Comparison of ENCODE assay signal across 12 cellular contexts in genomic region chr5:173237821-173238220, GRCh38. TPM values are rescaled to one million over a fixed set of nuclear protein-coding genes. Genes with fewer than 3 reads are reported as not detected.
DNase-seq lines count a peak whose midpoint lies in the region; ATAC-seq, FAIRE-seq and TF ChIP-seq lines count a peak whose summit lies in the region.
"Had no signal": no experiment of that assay in that cellular context is flagged by ENCODE, and none has a peak within 500 bp of the region (broad histone marks: within the 10 kb centered on the region; RNA-seq: fewer than 3 reads in every experiment).

No MANE protein-coding gene starts in this region.

- no peak overlapping the region for H3K4me3 ChIP-seq in A549
- peak overlapping the region; percentile 34 for H3K4me3 ChIP-seq in mesodermal cell (ENCODE audit: extremely low read depth, insufficient read depth, low read length, poor library complexity, severe bottlenecking)
- no peak overlapping the region for H3K4me3 ChIP-seq in uterus
- H3K4me3 ChIP-seq: ovary had no signal

- CTCF ChIA-PET in A549 (lab: Yijun Ruan, JAX): interaction anchor here (0.8 kb wide), 1 partner anchor 72 kb away, joined by 3 read pairs; no protein-coding TSS in a partner anchor
- CTCF ChIA-PET in CD4-positive, alpha-beta T cell (lab: Charles Lee): no interaction called here
- CTCF ChIA-PET in GM10248 (lab: Yijun Ruan, JAX): no interaction called here

- 67% methylated on average over 9 of the region's 9 CpGs for WGBS in A549 (ENCODE audit: missing lambda C conversion rate)
- 0% methylated on average over 2 to 4 of the region's 9 CpGs for WGBS in mesodermal cell (ENCODE audit: insufficient coverage in 2 of 2), 2 experiments

- H3K9me3 ChIP-seq in A549 (no peaks in the 10 kb centered on the region), mesodermal cell (ENCODE audit: control insufficient read depth, low read length) (no peaks in the 10 kb centered on the region), uterus (no peaks in the 10 kb centered on the region)
- no peaks in the 10 kb centered on the region for H3K9me3 ChIP-seq in CD4-positive, alpha-beta T cell (ENCODE audit: control insufficient read depth, low read length)
- H3K9me3 ChIP-seq: ovary had no signal

- no peak for TF ChIP-seq RAD21 in A549 (conservative IDR thresholded peaks at IDR 0.05 in 1 of 2, IDR thresholded peaks at IDR 0.05 in 1 of 2)

- DNase-seq in A549 (ENCODE audit: low read depth in 1 of 2, low spot score in 1 of 2) (no peak), uterus (no peak), GM10248 (ENCODE audit: extremely low spot score) (no peak), nucleus accumbens (lab: John Stamatoyannopoulos, UW) (no peak)
- DNase-seq in CD4-positive, alpha-beta T cell: no peak
- DNase-seq: kidney glomerular epithelial cell; ovary; stimulated activated CD4-positive, alpha-beta T cell treated with anti-CD3 and anti-CD28 coated beads, Interleukin-4, amount 100 ng/mL, for 24 hours had no signal

- H3K27ac Mint-ChIP-seq in CD4-positive, alpha-beta T cell: no peak overlapping the region
- H3K27ac Mint-ChIP-seq in activated T-helper 17 cell treated with anti-CD3 and anti-CD28 coated beads, Interleukin-2, amount 50 U/mL, for 72 hours: no peak overlapping the region

- FAIRE-seq in A549 (lab: Jason Lieb, UNC): no peak

- H3K27me3 ChIP-seq in CD4-positive, alpha-beta T cell (ENCODE audit: control insufficient read depth, insufficient read depth, low read length): peaks cover 95% of the 10 kb centered on the region
- peaks cover 4 to 88% of the 10 kb centered on the region in 2 donors for H3K27me3 ChIP-seq in uterus

- POLR2A ChIA-PET in A549 (lab: Yijun Ruan, JAX): no interaction called here
- POLR2A ChIA-PET in CD4-positive, alpha-beta T cell (lab: Charles Lee): no interaction called here
- POLR2A ChIA-PET in GM10248 (lab: Yijun Ruan, JAX): no interaction called here

- intact Hi-C loops in CD4-positive, alpha-beta T cell (cut with DNase I, micrococcal nuclease): no loop called here
- intact Hi-C loops in uterus (cut with DNase I; ENCODE audit: low total_unique reads): no loop called here

- peaks cover 94% of the 10 kb centered on the region for H3K27me3 Mint-ChIP-seq in CD4-positive, alpha-beta T cell
- H3K27me3 Mint-ChIP-seq in activated T-helper 17 cell treated with anti-CD3 and anti-CD28 coated beads, Interleukin-2, amount 50 U/mL, for 72 hours: peaks cover 82% of the 10 kb centered on the region

- peaks cover 8% of the 10 kb centered on the region; the same call in 1 of the 3 replicates for H3K4me1 ChIP-seq in A549
- H3K4me1 ChIP-seq in mesodermal cell (ENCODE audit: control insufficient read depth, insufficient read depth, low read length, poor library complexity, severe bottlenecking): peaks cover 25% of the 10 kb centered on the region
- H3K4me1 ChIP-seq in uterus: peaks cover 0 to 5% of the 10 kb centered on the region in 2 donors

- no peak for TF ChIP-seq CTCF in A549 (IDR thresholded peaks at IDR 0.05)
- no peak for TF ChIP-seq CTCF in CD4-positive, alpha-beta T cell (IDR thresholded peaks at IDR 0.05)
- no peak for TF ChIP-seq CTCF in uterus (IDR thresholded peaks at IDR 0.05)
- TF ChIP-seq CTCF in GM10248 (IDR thresholded peaks at IDR 0.05; ENCODE audit: control extremely low read depth, extremely low read depth, low read depth, missing control alignments): no peak

- H3K27ac ChIP-seq in A549: no peak overlapping the region
- no peak overlapping the region for H3K27ac ChIP-seq in CD4-positive, alpha-beta T cell (ENCODE audit: low read depth, low read length)
- H3K27ac ChIP-seq in mesodermal cell (ENCODE audit: low read depth, low read length, severe bottlenecking): peak overlapping the region; percentile 65
- H3K27ac ChIP-seq in uterus: no peak overlapping the region
- H3K27ac ChIP-seq: ovary had no signal

- H3K36me3 ChIP-seq in mesodermal cell (ENCODE audit: control insufficient read depth, insufficient read depth, low read length) (peaks cover 6% of the 10 kb centered on the region), uterus (no peaks in the 10 kb centered on the region)
- H3K36me3 ChIP-seq: ovary had no signal

- no peak for TF ChIP-seq POLR2A in A549 (IDR thresholded peaks at IDR 0.05; ENCODE audit: low read length)
- no peak for TF ChIP-seq POLR2A in uterus (IDR thresholded peaks at IDR 0.05)

- ATAC-seq in A549 (no peak), HG03457 (IDR thresholded peaks at IDR 0.05; ENCODE audit: unreplicated experiment) (no peak)
- no peak for ATAC-seq in CD4-positive, alpha-beta T cell (ENCODE audit: poor library complexity)
- ATAC-seq in activated T-helper 17 cell treated with anti-CD3 and anti-CD28 coated beads, Interleukin-2, amount 50 U/mL, for 72 hours (replicated peaks): no peak

- H3K4me3 Mint-ChIP-seq in CD4-positive, alpha-beta T cell: peak overlapping the region; percentile 65
- H3K4me3 Mint-ChIP-seq in activated T-helper 17 cell treated with anti-CD3 and anti-CD28 coated beads, Interleukin-2, amount 50 U/mL, for 72 hours: peak overlapping the region; percentile 26
- H3K4me3 Mint-ChIP-seq: central memory CD8-positive, alpha-beta T cell had no signal

- no peaks in the 10 kb centered on the region for H3K36me3 Mint-ChIP-seq in CD4-positive, alpha-beta T cell (ENCODE audit: low read depth)
- H3K36me3 Mint-ChIP-seq in activated T-helper 17 cell treated with anti-CD3 and anti-CD28 coated beads, Interleukin-2, amount 50 U/mL, for 72 hours (ENCODE audit: low read depth): no peaks in the 10 kb centered on the region

- peaks cover 62% of the 10 kb centered on the region for H3K4me1 Mint-ChIP-seq in CD4-positive, alpha-beta T cell (ENCODE audit: low read depth)
- peaks cover 11% of the 10 kb centered on the region for H3K4me1 Mint-ChIP-seq in activated T-helper 17 cell treated with anti-CD3 and anti-CD28 coated beads, Interleukin-2, amount 50 U/mL, for 72 hours

- peak overlapping the region; percentile 60 for H3K4me2 ChIP-seq in A549

- no peak for TF ChIP-seq EP300 in A549 (IDR thresholded peaks at IDR 0.05)

- H3K9me3 Mint-ChIP-seq in CD4-positive, alpha-beta T cell: no peaks in the 10 kb centered on the region
- no peaks in the 10 kb centered on the region for H3K9me3 Mint-ChIP-seq in activated T-helper 17 cell treated with anti-CD3 and anti-CD28 coated beads, Interleukin-2, amount 50 U/mL, for 72 hours
- H3K9me3 Mint-ChIP-seq: central memory CD8-positive, alpha-beta T cell had no signal

TF ChIP-seq in A549, 52 proteins besides CTCF, POLR2A, EP300 and RAD21:
- TF ChIP-seq KDM1A (IDR thresholded peaks at IDR 0.05; ENCODE audit: low read depth) (no peak), MAX (IDR thresholded peaks at IDR 0.05) (no peak)

RNA-seq across cellular contexts. Expression of gene NKX2-5, which starts 2.8 kb away (rescaled TPM):
- polyA plus RNA-seq in A549 (2011; rRNA removed) (3.1 and 4.0 TPM in 2 replicates), A549 (2017; fragmentation: RNase III; extraction: RNeasy Plus Mini Kit Qiagen cat#74134 plus additional on column Dnase treatment) (10.2 to 10.9 TPM (median 10.8 TPM) in 3 replicates)
- polyA plus RNA-seq in A549 (2012; cell fraction: cytosol; rRNA removed): 18.4 and 27.2 TPM in 2 replicates
- 19.4 and 23.9 TPM in 2 replicates for polyA plus RNA-seq in A549 (2012; cell fraction: nucleus; rRNA removed)
- 1.6 and 1.7 TPM in 2 replicates for polyA minus RNA-seq in A549 (2011; rRNA and poly(A)+ RNA removed)
- not detected for total RNA-seq in CD4-positive, alpha-beta T cell
- total RNA-seq in activated T-helper 17 cell treated with anti-CD3 and anti-CD28 coated beads, Interleukin-2, amount 50 U/mL, for 72 hours: not detected
- 66.8 TPM for polyA plus RNA-seq in mesodermal cell (2013, experiment 1 of 2)
- 61.6 TPM for polyA plus RNA-seq in mesodermal cell (2013, experiment 2 of 2)
- total RNA-seq in uterus: not detected
- total RNA-seq: ovary had no signal
- polyA plus RNA-seq: ovary had no signal
